27 cellular contexts compared by ENCODE assay signal in the genomic region with DNA sequence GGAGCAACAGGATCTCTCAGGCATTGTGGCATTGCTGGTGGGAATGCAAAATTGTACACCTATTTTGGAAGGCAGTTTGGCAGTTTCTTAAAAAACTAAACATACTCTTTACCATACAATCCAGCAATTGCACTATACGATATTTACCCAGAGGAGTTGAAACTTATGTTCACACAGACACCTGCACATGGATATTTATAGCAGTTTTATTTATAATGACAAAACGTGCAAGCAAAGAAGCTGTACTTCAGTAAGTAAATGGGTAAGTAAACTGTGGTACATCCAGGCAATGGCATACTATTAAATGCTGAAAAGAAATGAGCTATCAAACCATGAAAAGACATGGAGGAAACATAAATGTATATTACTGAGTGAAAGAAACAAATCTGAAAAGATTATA.
"Had no signal": no experiment of that assay in that cellular context is flagged by ENCODE, and none has a peak within 500 bp of the region (broad histone marks: within the 10 kb centered on the region; RNA-seq: fewer than 3 reads in every experiment).

No MANE protein-coding gene starts in this region.

- H3K4me1 ChIP-seq: Peyer's patch had no signal

- H3K27me3 ChIP-seq: MG63, Peyer's patch, SJCRH30 had no signal

- DNase-seq: IMR-90; Karpas-422; KG1; MG63; NCI-H1048; NCI-H1105; NCI-H1417; NCI-H1436 treated with DMSO at 0.1 percent for 48 hours; NCI-H1694; NCI-H187 treated with DMSO at 0.1 percent for 48 hours; NCI-H2029 treated with DMSO at 0.1 percent for 48 hours; NCI-H2171 treated with DMSO at 0.1 percent for 48 hours; NCI-H2227 treated with DMSO at 0.1 percent for 48 hours; NCI-H524; NCI-H526 treated with DMSO at 0.1 percent for 48 hours; NCI-H774; NK-92 treated with Interleukin-12 subunit alpha and Interleukin-12 subunit beta, amount 100 ng/mL, for 24 hours; OCI-M1; PC-9; Peyer's patch; SHP77 treated with DMSO at 0.1 percent for 48 hours; SJCRH30; T-helper 1 cell; T-helper 2 cell had no signal

- ATAC-seq: HepG2, Right ventricle myocardium inferior, SK-N-SH treated with all-trans-retinoic acid at 6 μM for 48 hours had no signal

- H3K4me2 ChIP-seq: PC-9 had no signal

- H3K4me3 ChIP-seq: MG63, PC-9, Peyer's patch, SJCRH30 had no signal

- H3K27ac ChIP-seq: PC-9, Peyer's patch, SJCRH30 had no signal

- H3K9me3 ChIP-seq: MG63, Peyer's patch, SJCRH30 had no signal

- H3K36me3 ChIP-seq: MG63, Peyer's patch, SJCRH30 had no signal
